In genomic region chr3:124797426-124797945, GRCh38 we compare ENCODE assay signal across 2 cellular contexts.
TF ChIP-seq lines count a peak whose summit lies in the region.

No MANE protein-coding gene starts in this region.

TF ChIP-seq in SK-N-SH, 30 proteins besides CTCF, POLR2A, EP300 and RAD21 (continued from another document):
- TF ChIP-seq, protein P1, sequence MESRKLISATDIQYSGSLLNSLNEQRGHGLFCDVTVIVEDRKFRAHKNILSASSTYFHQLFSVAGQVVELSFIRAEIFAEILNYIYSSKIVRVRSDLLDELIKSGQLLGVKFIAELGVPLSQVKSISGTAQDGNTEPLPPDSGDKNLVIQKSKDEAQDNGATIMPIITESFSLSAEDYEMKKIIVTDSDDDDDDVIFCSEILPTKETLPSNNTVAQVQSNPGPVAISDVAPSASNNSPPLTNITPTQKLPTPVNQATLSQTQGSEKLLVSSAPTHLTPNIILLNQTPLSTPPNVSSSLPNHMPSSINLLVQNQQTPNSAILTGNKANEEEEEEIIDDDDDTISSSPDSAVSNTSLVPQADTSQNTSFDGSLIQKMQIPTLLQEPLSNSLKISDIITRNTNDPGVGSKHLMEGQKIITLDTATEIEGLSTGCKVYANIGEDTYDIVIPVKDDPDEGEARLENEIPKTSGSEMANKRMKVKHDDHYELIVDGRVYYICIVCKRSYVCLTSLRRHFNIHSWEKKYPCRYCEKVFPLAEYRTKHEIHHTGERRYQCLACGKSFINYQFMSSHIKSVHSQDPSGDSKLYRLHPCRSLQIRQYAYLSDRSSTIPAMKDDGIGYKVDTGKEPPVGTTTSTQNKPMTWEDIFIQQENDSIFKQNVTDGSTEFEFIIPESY (IDR thresholded peaks at IDR 0.05; ENCODE audit: borderline replicate concordance, low read depth) = no peak

TF ChIP-seq in SK-N-SH treated with all-trans-retinoic acid at 6 μM for 48 hours, 23 proteins besides CTCF, POLR2A, EP300 and RAD21 (continued from another document):
- TF ChIP-seq, protein P2, sequence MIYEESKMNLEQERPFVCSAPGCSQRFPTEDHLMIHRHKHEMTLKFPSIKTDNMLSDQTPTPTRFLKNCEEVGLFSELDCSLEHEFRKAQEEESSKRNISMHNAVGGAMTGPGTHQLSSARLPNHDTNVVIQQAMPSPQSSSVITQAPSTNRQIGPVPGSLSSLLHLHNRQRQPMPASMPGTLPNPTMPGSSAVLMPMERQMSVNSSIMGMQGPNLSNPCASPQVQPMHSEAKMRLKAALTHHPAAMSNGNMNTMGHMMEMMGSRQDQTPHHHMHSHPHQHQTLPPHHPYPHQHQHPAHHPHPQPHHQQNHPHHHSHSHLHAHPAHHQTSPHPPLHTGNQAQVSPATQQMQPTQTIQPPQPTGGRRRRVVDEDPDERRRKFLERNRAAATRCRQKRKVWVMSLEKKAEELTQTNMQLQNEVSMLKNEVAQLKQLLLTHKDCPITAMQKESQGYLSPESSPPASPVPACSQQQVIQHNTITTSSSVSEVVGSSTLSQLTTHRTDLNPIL (CRISPR knock-in tag; IDR thresholded peaks at IDR 0.05; ENCODE audit: low read depth) = no peak
- TF ChIP-seq TOX (CRISPR knock-in tag; IDR thresholded peaks at IDR 0.05; ENCODE audit: borderline replicate concordance) (no peak), TCF4 (CRISPR knock-in tag; IDR thresholded peaks at IDR 0.05; ENCODE audit: borderline replicate concordance) (no peak), SNAI2 (CRISPR knock-in tag; IDR thresholded peaks at IDR 0.05) (no peak), CSDC2 (CRISPR knock-in tag; IDR thresholded peaks at IDR 0.05) (no peak), GLIS3 (CRISPR knock-in tag; IDR thresholded peaks at IDR 0.05) (no peak), ZNF70 (CRISPR knock-in tag; IDR thresholded peaks at IDR 0.05) (no peak), BACH2 (CRISPR knock-in tag; IDR thresholded peaks at IDR 0.05; ENCODE audit: borderline replicate concordance) (no peak)
